ENCODE assay signal across 1 cellular context in the genomic region with DNA sequence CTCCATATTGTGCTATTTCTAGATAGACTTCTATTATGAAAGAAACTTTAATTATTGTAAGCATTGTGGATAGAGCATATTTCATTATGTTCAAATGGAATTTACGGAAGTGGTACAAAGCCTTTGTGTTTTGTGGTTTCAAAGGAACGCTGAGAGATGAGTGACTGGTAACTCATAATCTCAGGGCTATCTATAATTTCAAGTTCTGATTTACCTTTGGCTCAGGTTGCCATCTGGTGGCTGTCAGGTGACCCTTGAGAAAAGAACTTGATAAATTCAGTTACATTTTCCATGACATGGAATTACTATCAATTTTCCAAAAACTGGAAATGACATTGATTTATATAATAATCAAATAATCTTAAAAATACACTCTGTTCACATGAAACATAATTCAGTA.
TF ChIP-seq lines count a peak whose summit lies in the region.

No MANE protein-coding gene starts in this region.

TF ChIP-seq in HCT116, 20 proteins besides CTCF, POLR2A, EP300 and RAD21 (continued from another document):
- TF ChIP-seq, protein P1, sequence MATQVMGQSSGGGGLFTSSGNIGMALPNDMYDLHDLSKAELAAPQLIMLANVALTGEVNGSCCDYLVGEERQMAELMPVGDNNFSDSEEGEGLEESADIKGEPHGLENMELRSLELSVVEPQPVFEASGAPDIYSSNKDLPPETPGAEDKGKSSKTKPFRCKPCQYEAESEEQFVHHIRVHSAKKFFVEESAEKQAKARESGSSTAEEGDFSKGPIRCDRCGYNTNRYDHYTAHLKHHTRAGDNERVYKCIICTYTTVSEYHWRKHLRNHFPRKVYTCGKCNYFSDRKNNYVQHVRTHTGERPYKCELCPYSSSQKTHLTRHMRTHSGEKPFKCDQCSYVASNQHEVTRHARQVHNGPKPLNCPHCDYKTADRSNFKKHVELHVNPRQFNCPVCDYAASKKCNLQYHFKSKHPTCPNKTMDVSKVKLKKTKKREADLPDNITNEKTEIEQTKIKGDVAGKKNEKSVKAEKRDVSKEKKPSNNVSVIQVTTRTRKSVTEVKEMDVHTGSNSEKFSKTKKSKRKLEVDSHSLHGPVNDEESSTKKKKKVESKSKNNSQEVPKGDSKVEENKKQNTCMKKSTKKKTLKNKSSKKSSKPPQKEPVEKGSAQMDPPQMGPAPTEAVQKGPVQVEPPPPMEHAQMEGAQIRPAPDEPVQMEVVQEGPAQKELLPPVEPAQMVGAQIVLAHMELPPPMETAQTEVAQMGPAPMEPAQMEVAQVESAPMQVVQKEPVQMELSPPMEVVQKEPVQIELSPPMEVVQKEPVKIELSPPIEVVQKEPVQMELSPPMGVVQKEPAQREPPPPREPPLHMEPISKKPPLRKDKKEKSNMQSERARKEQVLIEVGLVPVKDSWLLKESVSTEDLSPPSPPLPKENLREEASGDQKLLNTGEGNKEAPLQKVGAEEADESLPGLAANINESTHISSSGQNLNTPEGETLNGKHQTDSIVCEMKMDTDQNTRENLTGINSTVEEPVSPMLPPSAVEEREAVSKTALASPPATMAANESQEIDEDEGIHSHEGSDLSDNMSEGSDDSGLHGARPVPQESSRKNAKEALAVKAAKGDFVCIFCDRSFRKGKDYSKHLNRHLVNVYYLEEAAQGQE (IDR thresholded peaks at IDR 0.05; ENCODE audit: low read depth): no peak
- TF ChIP-seq SIN3A (IDR thresholded peaks at IDR 0.05; ENCODE audit: low read depth) (no peak), EZH2phosphoT487 (IDR thresholded peaks at IDR 0.05; ENCODE audit: borderline replicate concordance) (no peak)
- TF ChIP-seq, protein P2, sequence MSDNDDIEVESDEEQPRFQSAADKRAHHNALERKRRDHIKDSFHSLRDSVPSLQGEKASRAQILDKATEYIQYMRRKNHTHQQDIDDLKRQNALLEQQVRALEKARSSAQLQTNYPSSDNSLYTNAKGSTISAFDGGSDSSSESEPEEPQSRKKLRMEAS (IDR thresholded peaks at IDR 0.05): no peak
